8 cellular contexts compared by ENCODE assay signal in the genomic region with DNA sequence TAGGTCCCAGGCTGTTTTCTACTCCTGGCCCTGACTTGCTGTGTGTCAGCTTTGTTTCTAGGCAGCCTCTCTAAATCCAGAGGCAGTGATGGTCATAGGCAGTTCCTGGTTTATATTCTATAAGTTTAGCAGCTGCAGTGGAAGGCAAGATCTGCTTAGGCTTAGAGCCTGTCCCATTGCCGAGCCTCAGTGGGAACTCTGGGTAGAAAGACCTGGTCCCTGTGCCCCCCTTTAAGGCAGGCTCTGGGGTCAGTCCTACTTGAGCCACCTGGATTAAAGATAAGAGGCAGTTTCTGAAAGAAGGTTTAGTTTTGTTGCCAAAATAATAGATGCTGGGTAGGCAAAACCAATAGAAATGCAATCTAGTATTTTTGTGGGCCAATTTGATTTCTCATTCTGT. TPM values are rescaled to one million over a fixed set of nuclear protein-coding genes. Genes with fewer than 3 reads are reported as not detected.
DNase-seq lines count a peak whose midpoint lies in the region; ATAC-seq and TF ChIP-seq lines count a peak whose summit lies in the region.

No MANE protein-coding gene starts in this region.

- H3K4me1 ChIP-seq in foreskin keratinocyte: peaks cover 20% of the 10 kb centered on the region

- no peaks in the 10 kb centered on the region for H3K27me3 ChIP-seq in foreskin keratinocyte

- no peaks in the 10 kb centered on the region for H3K27me3 Mint-ChIP-seq in activated T-helper 1 cell treated with anti-CD3 and anti-CD28 coated beads, Interleukin-12 subunit alpha, Interleukin-12 subunit beta, Interleukin-2, Interleukin-4 antibody, amounts not matched to agents 30 ng/mL and 10 ng/mL and 1 ng/mL, durations not matched to agents 14 hours and 24 hours and 36 hours (ENCODE audit: insufficient read depth)

- peaks cover 3% of the 10 kb centered on the region for H3K9me3 Mint-ChIP-seq in activated T-helper 1 cell treated with anti-CD3 and anti-CD28 coated beads, Interleukin-12 subunit alpha, Interleukin-12 subunit beta, Interleukin-2, Interleukin-4 antibody, amounts not matched to agents 30 ng/mL and 10 ng/mL and 1 ng/mL, durations not matched to agents 14 hours and 24 hours and 36 hours
- H3K9me3 Mint-ChIP-seq in stimulated activated effector memory CD8-positive, alpha-beta T cell treated with anti-CD3 and anti-CD28 coated beads, Interleukin-12 subunit alpha, Interleukin-12 subunit beta, amount 100 ng/mL, for 72 hours: no peaks in the 10 kb centered on the region

- peaks cover 38% of the 10 kb centered on the region for H3K4me1 Mint-ChIP-seq in activated T-helper 1 cell treated with anti-CD3 and anti-CD28 coated beads, Interleukin-12 subunit alpha, Interleukin-12 subunit beta, Interleukin-2, Interleukin-4 antibody, amounts not matched to agents 30 ng/mL and 10 ng/mL and 1 ng/mL, durations not matched to agents 14 hours and 24 hours and 36 hours (ENCODE audit: low read depth)
- H3K4me1 Mint-ChIP-seq in stimulated activated effector memory CD8-positive, alpha-beta T cell treated with anti-CD3 and anti-CD28 coated beads, Interleukin-12 subunit alpha, Interleukin-12 subunit beta, amount 100 ng/mL, for 72 hours: peaks cover 20% of the 10 kb centered on the region

- no peak for ATAC-seq in foreskin keratinocyte
- ATAC-seq in stimulated activated effector memory CD8-positive, alpha-beta T cell treated with anti-CD3 and anti-CD28 coated beads, Interleukin-12 subunit alpha, Interleukin-12 subunit beta, amount 100 ng/mL, for 72 hours: no peak

- intact Hi-C loops in activated T-helper 1 cell treated with anti-CD3 and anti-CD28 coated beads, Interleukin-12 subunit alpha, Interleukin-12 subunit beta, Interleukin-2, Interleukin-4 antibody, amounts not matched to agents 30 ng/mL and 10 ng/mL and 1 ng/mL, durations not matched to agents 14 hours and 24 hours and 36 hours (cut with micrococcal nuclease): loop anchor here (1.0 to 2.0 kb wide), 7 partner anchors 13 to 708 kb away; partner anchors contain the start of genes BDP1 and MCCC2

- H3K4me3 Mint-ChIP-seq in activated T-helper 1 cell treated with anti-CD3 and anti-CD28 coated beads, Interleukin-12 subunit alpha, Interleukin-12 subunit beta, Interleukin-2, Interleukin-4 antibody, amounts not matched to agents 30 ng/mL and 10 ng/mL and 1 ng/mL, durations not matched to agents 14 hours and 24 hours and 36 hours: peak overlapping the region; percentile 37
- peak overlapping the region; percentile 28 for H3K4me3 Mint-ChIP-seq in stimulated activated effector memory CD8-positive, alpha-beta T cell treated with anti-CD3 and anti-CD28 coated beads, Interleukin-12 subunit alpha, Interleukin-12 subunit beta, amount 100 ng/mL, for 72 hours

- peaks cover 46% of the 10 kb centered on the region for H3K36me3 Mint-ChIP-seq in activated T-helper 1 cell treated with anti-CD3 and anti-CD28 coated beads, Interleukin-12 subunit alpha, Interleukin-12 subunit beta, Interleukin-2, Interleukin-4 antibody, amounts not matched to agents 30 ng/mL and 10 ng/mL and 1 ng/mL, durations not matched to agents 14 hours and 24 hours and 36 hours (ENCODE audit: low read depth)
- H3K36me3 Mint-ChIP-seq in stimulated activated effector memory CD8-positive, alpha-beta T cell treated with anti-CD3 and anti-CD28 coated beads, Interleukin-12 subunit alpha, Interleukin-12 subunit beta, amount 100 ng/mL, for 72 hours: peaks cover 88% of the 10 kb centered on the region

- TF ChIP-seq CTCF in foreskin keratinocyte (conservative IDR thresholded peaks at IDR 0.05): no peak

- peak; percentile 27 for DNase-seq in DMS53 (lab: John Stamatoyannopoulos, UW)
- no peak for DNase-seq in DMS53 treated with DMSO at 0.1 percent for 48 hours (lab: John Stamatoyannopoulos, UW; ENCODE audit: unreplicated experiment)
- no peak for DNase-seq in activated T-helper 1 cell treated with anti-CD3 and anti-CD28 coated beads, Interleukin-12 subunit alpha, Interleukin-12 subunit beta, Interleukin-2, Interleukin-4 antibody, amounts not matched to agents 30 ng/mL and 10 ng/mL and 1 ng/mL, durations not matched to agents 14 hours and 24 hours and 36 hours (ENCODE audit: low spot score)
- DNase-seq in foreskin keratinocyte: no peak
- no peak for DNase-seq in stimulated activated effector memory CD8-positive, alpha-beta T cell treated with anti-CD3 and anti-CD28 coated beads, Interleukin-12 subunit alpha, Interleukin-12 subunit beta, amount 100 ng/mL, for 72 hours (ENCODE audit: low spot score in 2 of 2)
- DNase-seq in NCI-H2029 (lab: John Stamatoyannopoulos, UW): no peak
- no peak for DNase-seq in DMS153 (lab: John Stamatoyannopoulos, UW)
- no peak for DNase-seq in HuH-7 (ENCODE audit: low spot score)

- peak overlapping the region; percentile 50 for H3K27ac ChIP-seq in foreskin keratinocyte

- H3K27ac Mint-ChIP-seq in activated T-helper 1 cell treated with anti-CD3 and anti-CD28 coated beads, Interleukin-12 subunit alpha, Interleukin-12 subunit beta, Interleukin-2, Interleukin-4 antibody, amounts not matched to agents 30 ng/mL and 10 ng/mL and 1 ng/mL, durations not matched to agents 14 hours and 24 hours and 36 hours: peak overlapping the region; percentile 92
- H3K27ac Mint-ChIP-seq in stimulated activated effector memory CD8-positive, alpha-beta T cell treated with anti-CD3 and anti-CD28 coated beads, Interleukin-12 subunit alpha, Interleukin-12 subunit beta, amount 100 ng/mL, for 72 hours: peak overlapping the region; percentile 87

RNA-seq across cellular contexts. Expression of gene MCCC2, which starts 13.6 kb away (rescaled TPM):
- total RNA-seq in activated T-helper 1 cell treated with anti-CD3 and anti-CD28 coated beads, Interleukin-12 subunit alpha, Interleukin-12 subunit beta, Interleukin-2, Interleukin-4 antibody, amounts not matched to agents 30 ng/mL and 10 ng/mL and 1 ng/mL, durations not matched to agents 14 hours and 24 hours and 36 hours: 49.8 and 53.8 TPM in 2 replicates
- 42.6 and 46.9 TPM in 2 replicates for total RNA-seq in foreskin keratinocyte
- polyA plus RNA-seq in foreskin keratinocyte: 19.6 and 25.8 TPM in 2 replicates
